Comparison of ENCODE assay signal across 30 cellular contexts in genomic region chr2:3675687-3676086, GRCh38. TPM values are rescaled to one million over a fixed set of nuclear protein-coding genes. Genes with fewer than 3 reads are reported as not detected.
"Had no signal": no experiment of that assay in that cellular context is flagged by ENCODE, and none has a peak within 500 bp of the region (broad histone marks: within the 10 kb centered on the region; RNA-seq: fewer than 3 reads in every experiment).

No MANE protein-coding gene starts in this region.

- ATAC-seq: stimulated activated effector memory CD8-positive, alpha-beta T cell treated with anti-CD3 and anti-CD28 coated beads, Interleukin-12 subunit alpha, Interleukin-12 subunit beta, amount 100 ng/mL, for 72 hours; stimulated activated memory B cell treated with anti-CD40 and anti-IgM and Interleukin-4, amounts not matched to agents 10 μg/mL and 1 μg/mL and 100 μg/mL, for 72 hours; stimulated activated naive B cell treated with anti-CD40 and anti-IgM and Interleukin-4, amounts not matched to agents 10 μg/mL and 1 μg/mL and 100 μg/mL, for 72 hours; stimulated activated naive CD8-positive, alpha-beta T cell treated with anti-CD3 and anti-CD28 coated beads, Interleukin-15, amount 100 ng/mL, for 72 hours; stimulated activated naive CD8-positive, alpha-beta T cell treated with anti-CD3 and anti-CD28 coated beads, Interleukin-15, Interleukin-2, amounts not matched to agents 100 U/mL and 50 U/mL, for 24 hours had no signal

- H3K9me3 Mint-ChIP-seq: stimulated activated effector memory CD8-positive, alpha-beta T cell treated with anti-CD3 and anti-CD28 coated beads, Interleukin-12 subunit alpha, Interleukin-12 subunit beta, amount 100 ng/mL, for 72 hours; stimulated activated memory B cell treated with anti-CD40 and anti-IgM and Interleukin-4, amounts not matched to agents 10 μg/mL and 1 μg/mL and 100 μg/mL, for 72 hours; stimulated activated naive CD8-positive, alpha-beta T cell treated with anti-CD3 and anti-CD28 coated beads, Interleukin-15, amount 100 ng/mL, for 72 hours; stimulated activated naive CD8-positive, alpha-beta T cell treated with anti-CD3 and anti-CD28 coated beads, Interleukin-15, Interleukin-2, amounts not matched to agents 100 ng/mL and 50 ng/mL, for 24 hours had no signal

- DNase-seq: stimulated activated CD4-positive, alpha-beta T cell treated with anti-CD3 and anti-CD28 coated beads, Interleukin-2, amount 100 ng/mL, for 24 hours; stimulated activated CD4-positive, alpha-beta T cell treated with anti-CD3 and anti-CD28 coated beads, Interleukin-2, amount 100 ng/mL, for 48 hours; stimulated activated CD4-positive, alpha-beta T cell treated with anti-CD3 and anti-CD28 coated beads, Interleukin-4, amount 100 ng/mL, for 1 hour; stimulated activated CD4-positive, alpha-beta T cell treated with anti-CD3 and anti-CD28 coated beads, Interleukin-4, amount 100 ng/mL, for 24 hours; stimulated activated CD4-positive, alpha-beta T cell treated with anti-CD3 and anti-CD28 coated beads, Interleukin-4, amount 100 ng/mL, for 4 hours; stimulated activated CD8-positive, alpha-beta memory T cell treated with anti-CD3 and anti-CD28 coated beads, Interleukin-4, amount 100 ng/mL, for 48 hours; stimulated activated naive B cell treated with anti-CD40 and anti-IgM and Interleukin-4, amounts not matched to agents 10 μg/mL and 1 μg/mL and 100 μg/mL, for 72 hours; stimulated activated naive CD4-positive, alpha-beta T cell; stimulated activated naive CD4-positive, alpha-beta T cell treated with Interleukin-2 at 50 U/mL for 16 hours; stimulated activated naive CD8-positive, alpha-beta T cell treated with anti-CD3 and anti-CD28 coated beads, Interleukin-15, amount 100 ng/mL, for 72 hours; stimulated activated naive CD8-positive, alpha-beta T cell treated with anti-CD3 and anti-CD28 coated beads, Interleukin-15, Interleukin-2, amounts not matched to agents 100 U/mL and 50 U/mL, for 24 hours; stomach; substantia nigra; testis; thyroid gland; tibial artery; transverse colon; trophoblast cell; upper lobe of left lung; uterus had no signal

- H3K27ac ChIP-seq: stomach, suprapubic skin, testis, thoracic aorta, thyroid gland, tibial artery, tibial nerve, transverse colon, upper lobe of left lung, uterus, vagina had no signal

- H3K36me3 ChIP-seq: stomach, suprapubic skin, thoracic aorta, thyroid gland, tibial artery, tibial nerve, transverse colon, upper lobe of left lung, uterus, vagina had no signal

- H3K36me3 Mint-ChIP-seq: stimulated activated effector memory CD8-positive, alpha-beta T cell treated with anti-CD3 and anti-CD28 coated beads, Interleukin-12 subunit alpha, Interleukin-12 subunit beta, amount 100 ng/mL, for 72 hours; stimulated activated memory B cell treated with anti-CD40 and anti-IgM and Interleukin-4, amounts not matched to agents 10 μg/mL and 1 μg/mL and 100 μg/mL, for 72 hours; stimulated activated naive B cell treated with anti-CD40 and anti-IgM and Interleukin-4, amounts not matched to agents 10 μg/mL and 1 μg/mL and 100 μg/mL, for 72 hours had no signal

- H3K27ac Mint-ChIP-seq: stimulated activated effector memory CD8-positive, alpha-beta T cell treated with anti-CD3 and anti-CD28 coated beads, Interleukin-12 subunit alpha, Interleukin-12 subunit beta, amount 100 ng/mL, for 72 hours; stimulated activated memory B cell treated with anti-CD40 and anti-IgM and Interleukin-4, amounts not matched to agents 10 μg/mL and 1 μg/mL and 100 μg/mL, for 72 hours; stimulated activated naive B cell treated with anti-CD40 and anti-IgM and Interleukin-4, amounts not matched to agents 10 μg/mL and 1 μg/mL and 100 μg/mL, for 72 hours; stimulated activated naive CD8-positive, alpha-beta T cell treated with anti-CD3 and anti-CD28 coated beads, Interleukin-15, amount 100 ng/mL, for 72 hours; stimulated activated naive CD8-positive, alpha-beta T cell treated with anti-CD3 and anti-CD28 coated beads, Interleukin-15, Interleukin-2, amounts not matched to agents 100 ng/mL and 50 ng/mL, for 24 hours had no signal

- H3K4me3 ChIP-seq: stomach, suprapubic skin, testis, thoracic aorta, thyroid gland, tibial artery, tibial nerve, transverse colon, upper lobe of left lung, uterus, vagina had no signal

- H3K9me3 ChIP-seq: stomach, suprapubic skin, testis, thoracic aorta, thyroid gland, tibial artery, tibial nerve, transverse colon, upper lobe of left lung, uterus, vagina had no signal

- H3K27me3 ChIP-seq: testis, thyroid gland, tibial nerve, transverse colon, upper lobe of left lung, uterus, vagina had no signal

- H3K4me1 ChIP-seq: stomach, testis, thyroid gland, tibial artery, tibial nerve, transverse colon, upper lobe of left lung, uterus, vagina had no signal

- H3K4me3 Mint-ChIP-seq: stimulated activated effector memory CD8-positive, alpha-beta T cell treated with anti-CD3 and anti-CD28 coated beads, Interleukin-12 subunit alpha, Interleukin-12 subunit beta, amount 100 ng/mL, for 72 hours; stimulated activated memory B cell treated with anti-CD40 and anti-IgM and Interleukin-4, amounts not matched to agents 10 μg/mL and 1 μg/mL and 100 μg/mL, for 72 hours; stimulated activated naive B cell treated with anti-CD40 and anti-IgM and Interleukin-4, amounts not matched to agents 10 μg/mL and 1 μg/mL and 100 μg/mL, for 72 hours; stimulated activated naive CD8-positive, alpha-beta T cell treated with anti-CD3 and anti-CD28 coated beads, Interleukin-15, amount 100 ng/mL, for 72 hours; stimulated activated naive CD8-positive, alpha-beta T cell treated with anti-CD3 and anti-CD28 coated beads, Interleukin-15, Interleukin-2, amounts not matched to agents 100 ng/mL and 50 ng/mL, for 24 hours had no signal

- H3K4me1 Mint-ChIP-seq: stimulated activated effector memory CD8-positive, alpha-beta T cell treated with anti-CD3 and anti-CD28 coated beads, Interleukin-12 subunit alpha, Interleukin-12 subunit beta, amount 100 ng/mL, for 72 hours; stimulated activated memory B cell treated with anti-CD40 and anti-IgM and Interleukin-4, amounts not matched to agents 10 μg/mL and 1 μg/mL and 100 μg/mL, for 72 hours; stimulated activated naive B cell treated with anti-CD40 and anti-IgM and Interleukin-4, amounts not matched to agents 10 μg/mL and 1 μg/mL and 100 μg/mL, for 72 hours; stimulated activated naive CD8-positive, alpha-beta T cell treated with anti-CD3 and anti-CD28 coated beads, Interleukin-15, amount 100 ng/mL, for 72 hours had no signal

RNA-seq across cellular contexts. Expression of gene ALLC, which starts 17.7 kb away (rescaled TPM):
- total RNA-seq: stomach, subcutaneous adipose tissue, suprapubic skin, temporal lobe, thyroid gland, transverse colon, upper lobe of left lung, ureter, uterus, vagina had no signal

RNA-seq across cellular contexts. Expression of gene DCDC2C, which starts 27.7 kb away (rescaled TPM):
- total RNA-seq: stomach, subcutaneous adipose tissue, transverse colon, upper lobe of left lung, ureter, uterus, vagina had no signal
